1 cellular context compared by ENCODE assay signal in genomic region chr20:49231461-49231860, GRCh38.
TF ChIP-seq lines count a peak whose summit lies in the region.

No MANE protein-coding gene starts in this region.

TF ChIP-seq in K562, 482 proteins besides CTCF, POLR2A, EP300 and RAD21:
- TF ChIP-seq CAMTA2 (CRISPR knock-in tag; conservative IDR thresholded peaks at IDR 0.05) (no peak), E2F4 (CRISPR knock-in tag; IDR thresholded peaks at IDR 0.05; ENCODE audit: low read depth) (no peak), ZBTB33 (CRISPR knock-in tag; IDR thresholded peaks at IDR 0.05) (no peak), ZNF280A (IDR thresholded peaks at IDR 0.05; ENCODE audit: low read depth, partially characterized antibody) (no peak), RNF2 (IDR thresholded peaks at IDR 0.05) (no peak), NR2C2 (CRISPR knock-in tag; IDR thresholded peaks at IDR 0.05) (no peak), NR2C2 (tag; IDR thresholded peaks at IDR 0.05) (no peak), MEF2A (IDR thresholded peaks at IDR 0.05; ENCODE audit: control insufficient read depth, low read depth, low read length) (no peak), ZZZ3 (IDR thresholded peaks at IDR 0.05) (no peak), MAZ (CRISPR knock-in tag; conservative IDR thresholded peaks at IDR 0.05 in 1 of 2, IDR thresholded peaks at IDR 0.05 in 1 of 2) (no peak), BRD9 (IDR thresholded peaks at IDR 0.05; ENCODE audit: low read depth, partially characterized antibody) (no peak), MAFG (tag; conservative IDR thresholded peaks at IDR 0.05) (no peak), MAX (CRISPR knock-in tag; IDR thresholded peaks at IDR 0.05) (no peak), DEAF1 (CRISPR knock-in tag; IDR thresholded peaks at IDR 0.05) (no peak), HIVEP1 (CRISPR knock-in tag; IDR thresholded peaks at IDR 0.05) (no peak), BCOR (IDR thresholded peaks at IDR 0.05) (no peak), FOXO4 (CRISPR knock-in tag; IDR thresholded peaks at IDR 0.05) (no peak), THAP7 (CRISPR knock-in tag; IDR thresholded peaks at IDR 0.05) (no peak), MCM3 (IDR thresholded peaks at IDR 0.05) (no peak)
